11 cellular contexts compared by ENCODE assay signal in the genomic region with DNA sequence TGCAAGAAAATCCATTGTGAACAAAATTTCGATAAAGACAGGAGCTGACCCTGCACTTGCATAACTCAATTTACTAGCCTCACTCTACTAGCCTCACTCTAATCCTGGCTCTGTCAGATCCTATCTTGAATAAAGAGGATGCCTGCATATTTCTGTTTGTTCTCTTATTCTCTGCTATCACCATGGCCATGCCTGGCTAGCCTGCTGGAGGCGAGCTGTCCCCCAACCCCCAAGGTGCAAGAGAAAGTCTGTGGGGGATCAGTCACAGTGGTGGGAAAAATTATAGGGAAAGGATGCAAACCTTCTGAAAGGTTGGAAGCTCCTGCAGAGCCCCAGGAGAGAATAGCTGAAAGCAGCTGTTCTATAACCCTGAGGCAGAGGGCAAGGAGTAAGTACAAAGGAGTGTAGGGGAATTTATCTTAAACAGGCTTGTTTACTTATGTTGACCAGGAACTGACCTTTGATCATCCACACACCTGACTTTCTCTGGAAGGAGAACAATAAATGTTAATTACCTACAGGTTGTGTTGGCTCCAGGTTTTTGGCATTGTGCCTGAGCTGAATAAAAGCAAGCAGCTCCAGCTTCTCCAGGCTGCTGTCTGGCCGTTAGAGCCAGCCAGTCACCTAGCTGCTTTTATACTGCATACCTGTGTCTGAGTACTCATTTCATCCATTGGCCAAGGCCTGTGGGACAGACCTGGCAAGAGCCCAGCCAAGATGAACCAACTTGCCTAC.
DNase-seq lines count a peak whose midpoint lies in the region; ATAC-seq lines count a peak whose summit lies in the region.
"Had no signal": no experiment of that assay in that cellular context is flagged by ENCODE, and none has a peak within 500 bp of the region (broad histone marks: within the 10 kb centered on the region; RNA-seq: fewer than 3 reads in every experiment).

No MANE protein-coding gene starts in this region.

- H3K14ac ChIP-seq in neuronal stem cell (ENCODE audit: low read length) = no peak overlapping the region

- H3K4me3 ChIP-seq in neuronal stem cell (ENCODE audit: low read length in 2 of 2) = no peak overlapping the region
- no peak overlapping the region for H3K4me3 ChIP-seq in CD4-positive, alpha-beta memory T cell (ENCODE audit: low read length in 2 of 2)
- H3K4me3 ChIP-seq: tibial artery had no signal

- DNase-seq in COR-L47 (lab: John Stamatoyannopoulos, UW) (peak; percentile 56), NCI-H2081 (lab: John Stamatoyannopoulos, UW) (peak; percentile 50 to 78), T-helper 17 cell (no peak), left lobe of liver (ENCODE audit: low spot score) (peak; percentile 58), neuronal stem cell (ENCODE audit: low spot score) (no peak)
- no peak for DNase-seq in effector CD4-positive, alpha-beta T cell
- no peak for DNase-seq in CD4-positive, alpha-beta memory T cell
- DNase-seq: KG1, tibial artery had no signal

- no peak overlapping the region for H3K27ac ChIP-seq in neuronal stem cell (replicated peaks; ENCODE audit: low read length)
- no peak overlapping the region for H3K27ac ChIP-seq in CD4-positive, alpha-beta memory T cell (ENCODE audit: low read depth, low read length)
- H3K27ac ChIP-seq: tibial artery had no signal

- H3K4ac ChIP-seq in neuronal stem cell (ENCODE audit: low read length) = no peak overlapping the region

- peak overlapping the region; percentile 19 for H3K4me3 Mint-ChIP-seq in T-helper 17 cell
- H3K4me3 Mint-ChIP-seq in CD4-positive, alpha-beta memory T cell = no peak overlapping the region
- H3K4me3 Mint-ChIP-seq: activated naive CD4-positive, alpha-beta T cell treated with anti-CD3 and anti-CD28 coated beads, Interleukin-2, amount 50 U/mL, for 24 hours had no signal

- ATAC-seq in T-helper 17 cell = no peak
- peak; percentile 62 for ATAC-seq in left lobe of liver
- ATAC-seq in GM21423 (IDR thresholded peaks at IDR 0.05; ENCODE audit: unreplicated experiment) = no peak

- H3K4me2 ChIP-seq in neuronal stem cell (ENCODE audit: insufficient read depth, low read length, poor library complexity, severe bottlenecking) = no peak overlapping the region

- no peaks in the 10 kb centered on the region for H3K36me3 Mint-ChIP-seq in T-helper 17 cell (ENCODE audit: low read depth)
- H3K36me3 Mint-ChIP-seq in CD4-positive, alpha-beta memory T cell = no peaks in the 10 kb centered on the region
- H3K36me3 Mint-ChIP-seq: activated naive CD4-positive, alpha-beta T cell treated with anti-CD3 and anti-CD28 coated beads, Interleukin-2, amount 50 U/mL, for 24 hours had no signal

- no peak overlapping the region for H3K27ac Mint-ChIP-seq in T-helper 17 cell
- peak overlapping the region in 1 of 7 donors; percentile 13 for H3K27ac Mint-ChIP-seq in CD4-positive, alpha-beta memory T cell
- H3K27ac Mint-ChIP-seq: activated naive CD4-positive, alpha-beta T cell treated with anti-CD3 and anti-CD28 coated beads, Interleukin-2, amount 50 U/mL, for 24 hours had no signal

- no peak overlapping the region for H2AFZ ChIP-seq in neuronal stem cell (ENCODE audit: low read length)

- H4K91ac ChIP-seq in neuronal stem cell (ENCODE audit: low read depth, low read length, poor library complexity) = no peak overlapping the region

- H3K27me3 ChIP-seq in neuronal stem cell (ENCODE audit: control insufficient read depth in 3 of 3, insufficient read depth in 3 of 3, low read depth in 1 of 3, low read length in 3 of 3) = peaks cover 0 to 7% (median 0%) of the 10 kb centered on the region in 3 experiments
- H3K27me3 ChIP-seq in CD4-positive, alpha-beta memory T cell (ENCODE audit: insufficient read depth, low read length) = no peaks in the 10 kb centered on the region

- no peaks in the 10 kb centered on the region for H3K9me3 ChIP-seq in T-helper 17 cell (ENCODE audit: control insufficient read depth, low read length, poor library complexity, severe bottlenecking)
- no peaks in the 10 kb centered on the region for H3K9me3 ChIP-seq in neuronal stem cell (replicated peaks in 1 of 2; ENCODE audit: control insufficient read depth in 2 of 2, insufficient read depth in 1 of 2, low read depth in 1 of 2, low read length in 2 of 2)
- H3K9me3 ChIP-seq in CD4-positive, alpha-beta memory T cell (ENCODE audit: control insufficient read depth in 1 of 2, low read length in 2 of 2) = no peaks in the 10 kb centered on the region
- H3K9me3 ChIP-seq: tibial artery had no signal

- no peak overlapping the region for H2BK5ac ChIP-seq in neuronal stem cell (ENCODE audit: low read length)

- POLR2A ChIA-PET in CD4-positive, alpha-beta memory T cell (lab: Charles Lee; ENCODE audit: partially characterized antibody) = interaction anchor here (8.7 kb wide), 1 partner anchor 15 kb away, joined by 152 read pairs; no protein-coding TSS in a partner anchor

- no peak overlapping the region for H3K23ac ChIP-seq in neuronal stem cell (ENCODE audit: low read depth, low read length, poor library complexity)

- H2BK15ac ChIP-seq in neuronal stem cell (ENCODE audit: low read length) = no peak overlapping the region

- peaks cover 12% of the 10 kb centered on the region for H3K27me3 Mint-ChIP-seq in T-helper 17 cell
- H3K27me3 Mint-ChIP-seq in CD4-positive, alpha-beta memory T cell = peaks cover 0 to 2% of the 10 kb centered on the region in 2 donors
- H3K27me3 Mint-ChIP-seq: activated naive CD4-positive, alpha-beta T cell treated with anti-CD3 and anti-CD28 coated beads, Interleukin-2, amount 50 U/mL, for 24 hours had no signal

- no peaks in the 10 kb centered on the region for H3K79me1 ChIP-seq in neuronal stem cell (ENCODE audit: low read depth, low read length)

- no peaks in the 10 kb centered on the region for H3K9me3 Mint-ChIP-seq in CD4-positive, alpha-beta memory T cell
- H3K9me3 Mint-ChIP-seq: activated naive CD4-positive, alpha-beta T cell treated with anti-CD3 and anti-CD28 coated beads, Interleukin-2, amount 50 U/mL, for 24 hours had no signal

- CTCF ChIA-PET in CD4-positive, alpha-beta memory T cell (lab: Charles Lee; ENCODE audit: partially characterized antibody) = interaction anchor here (0.7 to 14.4 kb wide), 8 partner anchors 15 to 879 kb away, joined by 3 to 388 read pairs (median 8); partner anchors contain the start of genes FAM98B and THBS1

- intact Hi-C loops in CD4-positive, alpha-beta memory T cell (cut with micrococcal nuclease) = no loop called here

- H3K36me3 ChIP-seq in neuronal stem cell (replicated peaks in 1 of 2; ENCODE audit: control insufficient read depth in 2 of 2, insufficient read depth in 2 of 2, low read length in 2 of 2) = no peaks in the 10 kb centered on the region
- no peaks in the 10 kb centered on the region for H3K36me3 ChIP-seq in CD4-positive, alpha-beta memory T cell (ENCODE audit: insufficient read depth, low read length)
- H3K36me3 ChIP-seq: tibial artery had no signal

- WGBS in neuronal stem cell (ENCODE audit: extremely low coverage in 2 of 2, insufficient read length in 2 of 2, insufficient replicate concordance in 1 of 2), 2 donors = no CpG with 5 or more reads among the region's 3 CpGs

- no peak overlapping the region for H2BK120ac ChIP-seq in neuronal stem cell (ENCODE audit: low read depth, low read length)

- H3K4me1 ChIP-seq in neuronal stem cell (ENCODE audit: control insufficient read depth in 2 of 2, insufficient read depth in 1 of 2, low read depth in 1 of 2, low read length in 2 of 2) = peaks cover 0 to 3% of the 10 kb centered on the region in 2 donors
- H3K4me1 ChIP-seq in CD4-positive, alpha-beta memory T cell (ENCODE audit: insufficient read depth, low read length) = peaks cover 42% of the 10 kb centered on the region
- H3K4me1 ChIP-seq: tibial artery had no signal

- H3K18ac ChIP-seq in neuronal stem cell (ENCODE audit: low read length) = no peak overlapping the region

- H2AK5ac ChIP-seq in neuronal stem cell (ENCODE audit: low read depth, low read length) = no peak overlapping the region

- peaks cover 20% of the 10 kb centered on the region for H3K4me1 Mint-ChIP-seq in T-helper 17 cell
- peaks cover 14 to 32% (median 24%) of the 10 kb centered on the region in 4 donors for H3K4me1 Mint-ChIP-seq in CD4-positive, alpha-beta memory T cell

- no peak overlapping the region for H2BK12ac ChIP-seq in neuronal stem cell (ENCODE audit: low read length)

- H3K9ac ChIP-seq in neuronal stem cell (ENCODE audit: low read depth, low read length, poor library complexity) = no peak overlapping the region

- H4K8ac ChIP-seq in neuronal stem cell (ENCODE audit: low read depth, low read length) = no peak overlapping the region

Comparison
In these comparisons a context has a peak if more than half of its experiments do, and no peak if none do; other contexts are left out.
1. DNase-seq: peak in COR-L47 (single experiment), NCI-H2081 (2 of 2) and left lobe of liver (single experiment); none in T-helper 17 cell (0 of 3), neuronal stem cell (single experiment), effector CD4-positive, alpha-beta T cell (single experiment) and CD4-positive, alpha-beta memory T cell (0 of 5).